ENCODE assay signal across 1 cellular context in the genomic region with DNA sequence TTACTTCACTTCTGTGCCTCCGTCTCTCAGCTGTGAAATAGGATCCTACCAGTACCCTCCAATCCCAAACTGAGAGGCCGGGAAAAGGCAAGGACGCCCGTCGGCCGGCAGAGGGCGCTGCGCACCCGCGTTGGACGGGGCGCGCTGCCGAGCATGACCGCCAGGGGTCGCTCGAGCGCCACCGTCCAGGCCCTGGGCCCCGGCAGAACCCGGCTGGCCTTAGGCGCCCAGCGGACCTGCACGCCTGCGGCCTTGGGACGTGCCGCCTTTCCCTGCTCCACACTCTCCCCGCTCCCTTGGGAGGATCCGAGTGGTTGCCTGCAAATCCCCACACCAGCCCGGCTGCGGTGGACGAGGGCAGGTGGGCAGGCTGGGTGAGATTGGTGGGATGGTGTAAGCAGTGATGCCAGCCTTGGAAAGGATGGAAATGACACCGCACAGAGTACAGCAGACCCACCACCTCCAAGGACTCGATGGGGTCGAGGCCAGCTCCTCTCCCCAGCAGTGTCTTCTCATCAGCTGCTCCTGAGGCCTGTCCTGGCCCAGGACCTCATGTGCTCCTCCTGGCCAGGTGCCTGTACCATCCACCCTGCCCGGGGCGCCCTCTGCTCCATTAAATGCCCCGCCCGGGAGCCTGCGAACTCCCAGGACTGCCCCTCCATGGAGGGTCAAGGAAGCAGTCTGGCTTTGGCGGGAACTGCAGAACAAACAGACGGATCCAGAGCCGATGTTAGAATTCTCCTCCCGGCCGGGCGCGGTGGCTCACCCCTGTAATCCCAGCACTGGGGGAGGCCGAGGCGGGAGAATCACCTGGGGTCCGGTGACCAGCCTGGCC.
TF ChIP-seq lines count a peak whose summit lies in the region.

No MANE protein-coding gene starts in this region.

TF ChIP-seq in K562, 482 proteins besides CTCF, POLR2A, EP300 and RAD21 (continued from another document and continues in another):
- TF ChIP-seq, protein P1, sequence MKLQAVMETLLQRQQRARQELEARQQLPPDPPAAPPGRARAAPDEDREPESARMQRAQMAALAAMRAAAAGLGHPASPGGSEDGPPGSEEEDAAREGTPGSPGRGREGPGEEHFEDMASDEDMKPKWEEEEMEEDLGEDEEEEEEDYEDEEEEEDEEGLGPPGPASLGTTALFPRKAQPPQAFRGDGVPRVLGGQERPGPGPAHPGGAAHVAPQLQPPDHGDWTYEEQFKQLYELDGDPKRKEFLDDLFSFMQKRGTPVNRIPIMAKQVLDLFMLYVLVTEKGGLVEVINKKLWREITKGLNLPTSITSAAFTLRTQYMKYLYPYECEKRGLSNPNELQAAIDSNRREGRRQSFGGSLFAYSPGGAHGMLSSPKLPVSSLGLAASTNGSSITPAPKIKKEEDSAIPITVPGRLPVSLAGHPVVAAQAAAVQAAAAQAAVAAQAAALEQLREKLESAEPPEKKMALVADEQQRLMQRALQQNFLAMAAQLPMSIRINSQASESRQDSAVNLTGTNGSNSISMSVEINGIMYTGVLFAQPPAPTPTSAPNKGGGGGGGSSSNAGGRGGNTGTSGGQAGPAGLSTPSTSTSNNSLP (IDR thresholded peaks at IDR 0.05; ENCODE audit: borderline replicate concordance, low read depth, low read length): no peak
- no peak for TF ChIP-seq ELF1 (tag; IDR thresholded peaks at IDR 0.05)
- no peak for TF ChIP-seq NCOA1 (IDR thresholded peaks at IDR 0.05; ENCODE audit: low read depth)
- no peak for TF ChIP-seq ZFP30 (CRISPR knock-in tag; IDR thresholded peaks at IDR 0.05; ENCODE audit: borderline replicate concordance)
- TF ChIP-seq FOXA1 (IDR thresholded peaks at IDR 0.05; ENCODE audit: borderline replicate concordance): no peak
- no peak for TF ChIP-seq ZKSCAN8 (CRISPR knock-in tag; IDR thresholded peaks at IDR 0.05)
- no peak for TF ChIP-seq PML (IDR thresholded peaks at IDR 0.05; ENCODE audit: low read length)
- no peak for TF ChIP-seq SRSF3 (IDR thresholded peaks at IDR 0.05; ENCODE audit: insufficient read depth, low read length)
- no peak for TF ChIP-seq TFAM (CRISPR knock-in tag; conservative IDR thresholded peaks at IDR 0.05)
- TF ChIP-seq ZNF551 (CRISPR knock-in tag; IDR thresholded peaks at IDR 0.05): no peak
- TF ChIP-seq ZNF324 (CRISPR knock-in tag; IDR thresholded peaks at IDR 0.05): no peak
- TF ChIP-seq ZNF780A (CRISPR knock-in tag; IDR thresholded peaks at IDR 0.05): no peak
- TF ChIP-seq, protein P2, sequence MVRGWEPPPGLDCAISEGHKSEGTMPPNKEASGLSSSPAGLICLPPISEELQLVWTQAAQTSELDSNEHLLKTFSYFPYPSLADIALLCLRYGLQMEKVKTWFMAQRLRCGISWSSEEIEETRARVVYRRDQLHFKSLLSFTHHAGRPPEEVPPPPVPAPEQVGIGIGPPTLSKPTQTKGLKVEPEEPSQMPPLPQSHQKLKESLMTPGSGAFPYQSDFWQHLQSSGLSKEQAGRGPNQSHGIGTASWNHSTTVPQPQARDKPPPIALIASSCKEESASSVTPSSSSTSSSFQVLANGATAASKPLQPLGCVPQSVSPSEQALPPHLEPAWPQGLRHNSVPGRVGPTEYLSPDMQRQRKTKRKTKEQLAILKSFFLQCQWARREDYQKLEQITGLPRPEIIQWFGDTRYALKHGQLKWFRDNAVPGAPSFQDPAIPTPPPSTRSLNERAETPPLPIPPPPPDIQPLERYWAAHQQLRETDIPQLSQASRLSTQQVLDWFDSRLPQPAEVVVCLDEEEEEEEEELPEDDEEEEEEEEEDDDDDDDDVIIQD (CRISPR knock-in tag; IDR thresholded peaks at IDR 0.05): no peak
- 0 out of 2 replicates have a peak, but pooled peaks have one; percentile 20 for TF ChIP-seq DMBX1 (CRISPR knock-in tag; IDR thresholded peaks at IDR 0.05; ENCODE audit: borderline replicate concordance)
- no peak for TF ChIP-seq ZNF311 (CRISPR knock-in tag; IDR thresholded peaks at IDR 0.05)
- TF ChIP-seq ZNF57 (CRISPR knock-in tag; IDR thresholded peaks at IDR 0.05): no peak
- no peak for TF ChIP-seq ZNF217 (CRISPR knock-in tag; IDR thresholded peaks at IDR 0.05)
- TF ChIP-seq, protein P3, sequence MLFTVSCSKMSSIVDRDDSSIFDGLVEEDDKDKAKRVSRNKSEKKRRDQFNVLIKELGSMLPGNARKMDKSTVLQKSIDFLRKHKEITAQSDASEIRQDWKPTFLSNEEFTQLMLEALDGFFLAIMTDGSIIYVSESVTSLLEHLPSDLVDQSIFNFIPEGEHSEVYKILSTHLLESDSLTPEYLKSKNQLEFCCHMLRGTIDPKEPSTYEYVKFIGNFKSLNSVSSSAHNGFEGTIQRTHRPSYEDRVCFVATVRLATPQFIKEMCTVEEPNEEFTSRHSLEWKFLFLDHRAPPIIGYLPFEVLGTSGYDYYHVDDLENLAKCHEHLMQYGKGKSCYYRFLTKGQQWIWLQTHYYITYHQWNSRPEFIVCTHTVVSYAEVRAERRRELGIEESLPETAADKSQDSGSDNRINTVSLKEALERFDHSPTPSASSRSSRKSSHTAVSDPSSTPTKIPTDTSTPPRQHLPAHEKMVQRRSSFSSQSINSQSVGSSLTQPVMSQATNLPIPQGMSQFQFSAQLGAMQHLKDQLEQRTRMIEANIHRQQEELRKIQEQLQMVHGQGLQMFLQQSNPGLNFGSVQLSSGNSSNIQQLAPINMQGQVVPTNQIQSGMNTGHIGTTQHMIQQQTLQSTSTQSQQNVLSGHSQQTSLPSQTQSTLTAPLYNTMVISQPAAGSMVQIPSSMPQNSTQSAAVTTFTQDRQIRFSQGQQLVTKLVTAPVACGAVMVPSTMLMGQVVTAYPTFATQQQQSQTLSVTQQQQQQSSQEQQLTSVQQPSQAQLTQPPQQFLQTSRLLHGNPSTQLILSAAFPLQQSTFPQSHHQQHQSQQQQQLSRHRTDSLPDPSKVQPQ (CRISPR knock-in tag; IDR thresholded peaks at IDR 0.05; ENCODE audit: borderline replicate concordance): no peak
- TF ChIP-seq NCOA2 (IDR thresholded peaks at IDR 0.05; ENCODE audit: partially characterized antibody in 2 of 2): no peak
- no peak for TF ChIP-seq EP400 (IDR thresholded peaks at IDR 0.05)
- peak; percentile 56; the same call in 1 of the 2 replicates for TF ChIP-seq CBX5 (IDR thresholded peaks at IDR 0.05; ENCODE audit: borderline replicate concordance, low read depth)
- TF ChIP-seq HCFC1 (IDR thresholded peaks at IDR 0.05; ENCODE audit: low read depth, low read length): peak; percentile 42; the same call in 1 of the 2 replicates
- TF ChIP-seq, protein P4, sequence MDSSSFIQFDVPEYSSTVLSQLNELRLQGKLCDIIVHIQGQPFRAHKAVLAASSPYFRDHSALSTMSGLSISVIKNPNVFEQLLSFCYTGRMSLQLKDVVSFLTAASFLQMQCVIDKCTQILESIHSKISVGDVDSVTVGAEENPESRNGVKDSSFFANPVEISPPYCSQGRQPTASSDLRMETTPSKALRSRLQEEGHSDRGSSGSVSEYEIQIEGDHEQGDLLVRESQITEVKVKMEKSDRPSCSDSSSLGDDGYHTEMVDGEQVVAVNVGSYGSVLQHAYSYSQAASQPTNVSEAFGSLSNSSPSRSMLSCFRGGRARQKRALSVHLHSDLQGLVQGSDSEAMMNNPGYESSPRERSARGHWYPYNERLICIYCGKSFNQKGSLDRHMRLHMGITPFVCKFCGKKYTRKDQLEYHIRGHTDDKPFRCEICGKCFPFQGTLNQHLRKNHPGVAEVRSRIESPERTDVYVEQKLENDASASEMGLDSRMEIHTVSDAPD (CRISPR knock-in tag; IDR thresholded peaks at IDR 0.05): no peak
- TF ChIP-seq, protein P5, sequence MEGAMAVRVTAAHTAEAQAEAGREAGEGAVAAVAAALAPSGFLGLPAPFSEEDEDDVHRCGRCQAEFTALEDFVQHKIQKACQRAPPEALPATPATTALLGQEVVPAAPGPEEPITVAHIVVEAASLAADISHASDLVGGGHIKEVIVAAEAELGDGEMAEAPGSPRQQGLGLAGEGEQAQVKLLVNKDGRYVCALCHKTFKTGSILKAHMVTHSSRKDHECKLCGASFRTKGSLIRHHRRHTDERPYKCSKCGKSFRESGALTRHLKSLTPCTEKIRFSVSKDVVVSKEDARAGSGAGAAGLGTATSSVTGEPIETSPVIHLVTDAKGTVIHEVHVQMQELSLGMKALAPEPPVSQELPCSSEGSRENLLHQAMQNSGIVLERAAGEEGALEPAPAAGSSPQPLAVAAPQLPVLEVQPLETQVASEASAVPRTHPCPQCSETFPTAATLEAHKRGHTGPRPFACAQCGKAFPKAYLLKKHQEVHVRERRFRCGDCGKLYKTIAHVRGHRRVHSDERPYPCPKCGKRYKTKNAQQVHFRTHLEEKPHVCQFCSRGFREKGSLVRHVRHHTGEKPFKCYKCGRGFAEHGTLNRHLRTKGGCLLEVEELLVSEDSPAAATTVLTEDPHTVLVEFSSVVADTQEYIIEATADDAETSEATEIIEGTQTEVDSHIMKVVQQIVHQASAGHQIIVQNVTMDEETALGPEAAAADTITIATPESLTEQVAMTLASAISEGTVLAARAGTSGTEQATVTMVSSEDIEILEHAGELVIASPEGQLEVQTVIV (CRISPR knock-in tag; IDR thresholded peaks at IDR 0.05; ENCODE audit: borderline replicate concordance): no peak
- TF ChIP-seq NFIC (IDR thresholded peaks at IDR 0.05): no peak
- TF ChIP-seq NUFIP1 (IDR thresholded peaks at IDR 0.05; ENCODE audit: partially characterized antibody): no peak
- no peak for TF ChIP-seq FUS (optimal IDR thresholded peaks at IDR 0.05; ENCODE audit: low read depth, low read length)
- TF ChIP-seq GTF2A2 (tag; IDR thresholded peaks at IDR 0.05): no peak
- TF ChIP-seq ZSCAN29 (IDR thresholded peaks at IDR 0.05): no peak
- TF ChIP-seq SNRNP70 (optimal IDR thresholded peaks at IDR 0.05; ENCODE audit: low read depth, low read length): no peak
- 0 out of 2 replicates have a peak, but pooled peaks have one; percentile 46 for TF ChIP-seq NR2C2 (CRISPR knock-in tag; IDR thresholded peaks at IDR 0.05)
- no peak for TF ChIP-seq NR2C2 (tag; IDR thresholded peaks at IDR 0.05)
- no peak for TF ChIP-seq BRCA1 (IDR thresholded peaks at IDR 0.05)
- no peak for TF ChIP-seq BRCA1 (CRISPR knock-in tag; IDR thresholded peaks at IDR 0.05)
- no peak for TF ChIP-seq YBX1 (IDR thresholded peaks at IDR 0.05)
- TF ChIP-seq ZNF41 (CRISPR knock-in tag; conservative IDR thresholded peaks at IDR 0.05): no peak
- TF ChIP-seq PPARD (CRISPR knock-in tag; IDR thresholded peaks at IDR 0.05): no peak
- TF ChIP-seq ARNT (IDR thresholded peaks at IDR 0.05): no peak
- TF ChIP-seq, protein P6, sequence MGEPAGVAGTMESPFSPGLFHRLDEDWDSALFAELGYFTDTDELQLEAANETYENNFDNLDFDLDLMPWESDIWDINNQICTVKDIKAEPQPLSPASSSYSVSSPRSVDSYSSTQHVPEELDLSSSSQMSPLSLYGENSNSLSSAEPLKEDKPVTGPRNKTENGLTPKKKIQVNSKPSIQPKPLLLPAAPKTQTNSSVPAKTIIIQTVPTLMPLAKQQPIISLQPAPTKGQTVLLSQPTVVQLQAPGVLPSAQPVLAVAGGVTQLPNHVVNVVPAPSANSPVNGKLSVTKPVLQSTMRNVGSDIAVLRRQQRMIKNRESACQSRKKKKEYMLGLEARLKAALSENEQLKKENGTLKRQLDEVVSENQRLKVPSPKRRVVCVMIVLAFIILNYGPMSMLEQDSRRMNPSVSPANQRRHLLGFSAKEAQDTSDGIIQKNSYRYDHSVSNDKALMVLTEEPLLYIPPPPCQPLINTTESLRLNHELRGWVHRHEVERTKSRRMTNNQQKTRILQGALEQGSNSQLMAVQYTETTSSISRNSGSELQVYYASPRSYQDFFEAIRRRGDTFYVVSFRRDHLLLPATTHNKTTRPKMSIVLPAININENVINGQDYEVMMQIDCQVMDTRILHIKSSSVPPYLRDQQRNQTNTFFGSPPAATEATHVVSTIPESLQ (CRISPR knock-in tag; IDR thresholded peaks at IDR 0.05): no peak
- no peak for TF ChIP-seq MTF1 (CRISPR knock-in tag; IDR thresholded peaks at IDR 0.05; ENCODE audit: borderline replicate concordance)
- TF ChIP-seq ZNF586 (CRISPR knock-in tag; conservative IDR thresholded peaks at IDR 0.05): no peak
- no peak for TF ChIP-seq CCAR2 (IDR thresholded peaks at IDR 0.05; ENCODE audit: low read depth, low read length)
- no peak for TF ChIP-seq SAP30 (IDR thresholded peaks at IDR 0.05; ENCODE audit: borderline replicate concordance, insufficient read depth, low read depth, low read length, poor library complexity, severe bottlenecking)
- no peak for TF ChIP-seq STAT5B (CRISPR knock-in tag; IDR thresholded peaks at IDR 0.05)
- peak; percentile 99 for TF ChIP-seq RB1 (IDR thresholded peaks at IDR 0.05; ENCODE audit: low read depth)
- TF ChIP-seq, protein P7, sequence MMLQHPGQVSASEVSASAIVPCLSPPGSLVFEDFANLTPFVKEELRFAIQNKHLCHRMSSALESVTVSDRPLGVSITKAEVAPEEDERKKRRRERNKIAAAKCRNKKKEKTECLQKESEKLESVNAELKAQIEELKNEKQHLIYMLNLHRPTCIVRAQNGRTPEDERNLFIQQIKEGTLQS (IDR thresholded peaks at IDR 0.05): no peak
- TF ChIP-seq, protein P7 (CRISPR knock-in tag; conservative IDR thresholded peaks at IDR 0.05): 0 out of 2 replicates have a peak, but pooled peaks have one; percentile 74
- 0 out of 2 replicates have a peak, but pooled peaks have one; percentile 64 for TF ChIP-seq HIVEP1 (CRISPR knock-in tag; IDR thresholded peaks at IDR 0.05)
- TF ChIP-seq, protein P8, sequence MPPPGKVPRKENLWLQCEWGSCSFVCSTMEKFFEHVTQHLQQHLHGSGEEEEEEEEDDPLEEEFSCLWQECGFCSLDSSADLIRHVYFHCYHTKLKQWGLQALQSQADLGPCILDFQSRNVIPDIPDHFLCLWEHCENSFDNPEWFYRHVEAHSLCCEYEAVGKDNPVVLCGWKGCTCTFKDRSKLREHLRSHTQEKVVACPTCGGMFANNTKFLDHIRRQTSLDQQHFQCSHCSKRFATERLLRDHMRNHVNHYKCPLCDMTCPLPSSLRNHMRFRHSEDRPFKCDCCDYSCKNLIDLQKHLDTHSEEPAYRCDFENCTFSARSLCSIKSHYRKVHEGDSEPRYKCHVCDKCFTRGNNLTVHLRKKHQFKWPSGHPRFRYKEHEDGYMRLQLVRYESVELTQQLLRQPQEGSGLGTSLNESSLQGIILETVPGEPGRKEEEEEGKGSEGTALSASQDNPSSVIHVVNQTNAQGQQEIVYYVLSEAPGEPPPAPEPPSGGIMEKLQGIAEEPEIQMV (tag; conservative IDR thresholded peaks at IDR 0.05; ENCODE audit: low read depth): no peak
- TF ChIP-seq CAMTA2 (CRISPR knock-in tag; conservative IDR thresholded peaks at IDR 0.05): 0 out of 2 replicates have a peak, but pooled peaks have one; percentile 31
- no peak for TF ChIP-seq HNRNPLL (IDR thresholded peaks at IDR 0.05; ENCODE audit: low read depth, low read length, poor library complexity, severe bottlenecking)
